ENCODE assay signal across 8 cellular contexts in genomic region chr2:64644240-64645013, GRCh38. TPM values are rescaled to one million over a fixed set of nuclear protein-coding genes. Genes with fewer than 3 reads are reported as not detected.
DNase-seq lines count a peak whose midpoint lies in the region; ATAC-seq and TF ChIP-seq lines count a peak whose summit lies in the region.

No MANE protein-coding gene starts in this region.

- H3K27me3 ChIP-seq in lung (ENCODE audit: control insufficient read depth, insufficient read depth): no peaks in the 10 kb centered on the region

- no peaks in the 10 kb centered on the region for H3K9me3 Mint-ChIP-seq in WTC11
- no peaks in the 10 kb centered on the region for H3K9me3 Mint-ChIP-seq in stimulated activated naive CD8-positive, alpha-beta T cell treated with anti-CD3 and anti-CD28 coated beads, Interleukin-15, amount 100 ng/mL, for 72 hours

- DNase-seq in SKM-1 treated with dmso at 0.1 percent for 144 hours (lab: John Stamatoyannopoulos, UW; ENCODE audit: unreplicated experiment) (peak; percentile 52), SKM-1 (lab: John Stamatoyannopoulos, UW; ENCODE audit: unreplicated experiment) (no peak), NB4 (ENCODE audit: low read depth) (peak; percentile 94), WTC11 (ENCODE audit: low spot score) (peak; percentile 81), lung (ENCODE audit: low spot score) (peak; percentile 65)
- peak; percentile 45 for DNase-seq in effector CD8-positive, alpha-beta T cell (lab: John Stamatoyannopoulos, UW)
- peak; percentile 46 to 58 for DNase-seq in stimulated activated naive CD8-positive, alpha-beta T cell treated with anti-CD3 and anti-CD28 coated beads, Interleukin-15, amount 100 ng/mL, for 72 hours

- TF ChIP-seq CTCF in NB4 (IDR thresholded peaks at IDR 0.05; ENCODE audit: low read depth, low read length) (no peak), WTC11 (IDR thresholded peaks at IDR 0.05) (no peak), lung (IDR thresholded peaks at IDR 0.05; ENCODE audit: control extremely low read depth, extremely low read depth) (no peak)

- peak overlapping the region; percentile 84 for H3K4me3 Mint-ChIP-seq in WTC11
- H3K4me3 Mint-ChIP-seq in stimulated activated naive CD8-positive, alpha-beta T cell treated with anti-CD3 and anti-CD28 coated beads, Interleukin-15, amount 100 ng/mL, for 72 hours: peak overlapping the region; percentile 93 to 95

- no peaks in the 10 kb centered on the region for H3K9me3 ChIP-seq in lung (ENCODE audit: control insufficient read depth in 2 of 2, insufficient read depth in 1 of 2, low read length in 1 of 2)

- peak; percentile 51 for ATAC-seq in HG02588 (IDR thresholded peaks at IDR 0.05; ENCODE audit: unreplicated experiment)
- ATAC-seq in WTC11: peak; percentile 85
- ATAC-seq in lung (ENCODE audit: insufficient read depth, low FRiP score): peak; percentile 78
- ATAC-seq in stimulated activated naive CD8-positive, alpha-beta T cell treated with anti-CD3 and anti-CD28 coated beads, Interleukin-15, amount 100 ng/mL, for 72 hours: peak; percentile 86

- CTCF ChIA-PET in WTC11 (lab: Charles Lee): interaction anchor here (0.7 to 4.7 kb wide), 18 partner anchors 10 to 313 kb away, joined by 3 to 51 read pairs (median 4); partner anchors contain the start of gene SERTAD2

- H3K36me3 Mint-ChIP-seq in WTC11: no peaks in the 10 kb centered on the region

- H3K27ac ChIP-seq in lung (ENCODE audit: low read depth in 1 of 2, low read length in 1 of 2): peak overlapping the region; percentile 85 to 90

- peak; percentile 81 for TF ChIP-seq POLR2A in NB4 (IDR thresholded peaks at IDR 0.05; ENCODE audit: extremely low read depth, insufficient read length)

- H3K4me1 Mint-ChIP-seq in WTC11: peaks cover 80% of the 10 kb centered on the region
- H3K4me1 Mint-ChIP-seq in stimulated activated naive CD8-positive, alpha-beta T cell treated with anti-CD3 and anti-CD28 coated beads, Interleukin-15, amount 100 ng/mL, for 72 hours: peaks cover 93% of the 10 kb centered on the region

- 4 to 9% methylated on average over 18 of the region's 18 CpGs for WGBS in lung, 2 donors

- peaks cover 26% of the 10 kb centered on the region for H3K27me3 Mint-ChIP-seq in WTC11 (ENCODE audit: low read depth)
- no peaks in the 10 kb centered on the region for H3K27me3 Mint-ChIP-seq in stimulated activated naive CD8-positive, alpha-beta T cell treated with anti-CD3 and anti-CD28 coated beads, Interleukin-15, amount 100 ng/mL, for 72 hours

- peaks cover 6 to 15% of the 10 kb centered on the region in 2 donors for H3K4me1 ChIP-seq in lung (ENCODE audit: control insufficient read depth in 2 of 2, insufficient read depth in 2 of 2, low read length in 2 of 2)

- peaks cover 0 to 2% of the 10 kb centered on the region in 2 donors for H3K36me3 ChIP-seq in lung (ENCODE audit: control insufficient read depth in 2 of 2, insufficient read depth in 2 of 2, low read length in 2 of 2)

- peak overlapping the region; percentile 99 for H3K27ac Mint-ChIP-seq in WTC11
- H3K27ac Mint-ChIP-seq in stimulated activated naive CD8-positive, alpha-beta T cell treated with anti-CD3 and anti-CD28 coated beads, Interleukin-15, amount 100 ng/mL, for 72 hours: peak overlapping the region; percentile 89 to 93

- peak overlapping the region; percentile 81 for H3K4me3 ChIP-seq in NB4 (ENCODE audit: low read depth, low read length)
- no peak overlapping the region for H3K4me3 ChIP-seq in lung

- POLR2A ChIA-PET in WTC11 (lab: Charles Lee): interaction anchor here (1.3 to 1.7 kb wide), 3 partner anchors 10 to 214 kb away, joined by 3 to 27 read pairs (median 7); partner anchors contain the start of gene SERTAD2

TF ChIP-seq in WTC11, 78 proteins besides CTCF, POLR2A, EP300 and RAD21:
- TF ChIP-seq KAT7 (CRISPR knock-in tag; IDR thresholded peaks at IDR 0.05; ENCODE audit: borderline replicate concordance) (0 out of 2 replicates have a peak, but pooled peaks have one; percentile 46), FOXP1 (CRISPR knock-in tag; IDR thresholded peaks at IDR 0.05; ENCODE audit: borderline replicate concordance) (peak; percentile 51; the same call in 1 of the 2 replicates), NFE2L1 (CRISPR knock-in tag; IDR thresholded peaks at IDR 0.05) (peak; percentile 94), ZNF423 (CRISPR knock-in tag; IDR thresholded peaks at IDR 0.05) (peak; percentile 59; the same call in 1 of the 2 replicates), FOXK1 (CRISPR knock-in tag; IDR thresholded peaks at IDR 0.05) (peak; percentile 61; the same call in 1 of the 2 replicates)
- TF ChIP-seq, protein P1, sequence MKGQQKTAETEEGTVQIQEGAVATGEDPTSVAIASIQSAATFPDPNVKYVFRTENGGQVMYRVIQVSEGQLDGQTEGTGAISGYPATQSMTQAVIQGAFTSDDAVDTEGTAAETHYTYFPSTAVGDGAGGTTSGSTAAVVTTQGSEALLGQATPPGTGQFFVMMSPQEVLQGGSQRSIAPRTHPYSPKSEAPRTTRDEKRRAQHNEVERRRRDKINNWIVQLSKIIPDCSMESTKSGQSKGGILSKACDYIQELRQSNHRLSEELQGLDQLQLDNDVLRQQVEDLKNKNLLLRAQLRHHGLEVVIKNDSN (CRISPR knock-in tag; IDR thresholded peaks at IDR 0.05): no peak
- TF ChIP-seq, protein P2, sequence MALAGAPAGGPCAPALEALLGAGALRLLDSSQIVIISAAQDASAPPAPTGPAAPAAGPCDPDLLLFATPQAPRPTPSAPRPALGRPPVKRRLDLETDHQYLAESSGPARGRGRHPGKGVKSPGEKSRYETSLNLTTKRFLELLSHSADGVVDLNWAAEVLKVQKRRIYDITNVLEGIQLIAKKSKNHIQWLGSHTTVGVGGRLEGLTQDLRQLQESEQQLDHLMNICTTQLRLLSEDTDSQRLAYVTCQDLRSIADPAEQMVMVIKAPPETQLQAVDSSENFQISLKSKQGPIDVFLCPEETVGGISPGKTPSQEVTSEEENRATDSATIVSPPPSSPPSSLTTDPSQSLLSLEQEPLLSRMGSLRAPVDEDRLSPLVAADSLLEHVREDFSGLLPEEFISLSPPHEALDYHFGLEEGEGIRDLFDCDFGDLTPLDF (CRISPR knock-in tag; IDR thresholded peaks at IDR 0.05): no peak
- TF ChIP-seq, protein P3, sequence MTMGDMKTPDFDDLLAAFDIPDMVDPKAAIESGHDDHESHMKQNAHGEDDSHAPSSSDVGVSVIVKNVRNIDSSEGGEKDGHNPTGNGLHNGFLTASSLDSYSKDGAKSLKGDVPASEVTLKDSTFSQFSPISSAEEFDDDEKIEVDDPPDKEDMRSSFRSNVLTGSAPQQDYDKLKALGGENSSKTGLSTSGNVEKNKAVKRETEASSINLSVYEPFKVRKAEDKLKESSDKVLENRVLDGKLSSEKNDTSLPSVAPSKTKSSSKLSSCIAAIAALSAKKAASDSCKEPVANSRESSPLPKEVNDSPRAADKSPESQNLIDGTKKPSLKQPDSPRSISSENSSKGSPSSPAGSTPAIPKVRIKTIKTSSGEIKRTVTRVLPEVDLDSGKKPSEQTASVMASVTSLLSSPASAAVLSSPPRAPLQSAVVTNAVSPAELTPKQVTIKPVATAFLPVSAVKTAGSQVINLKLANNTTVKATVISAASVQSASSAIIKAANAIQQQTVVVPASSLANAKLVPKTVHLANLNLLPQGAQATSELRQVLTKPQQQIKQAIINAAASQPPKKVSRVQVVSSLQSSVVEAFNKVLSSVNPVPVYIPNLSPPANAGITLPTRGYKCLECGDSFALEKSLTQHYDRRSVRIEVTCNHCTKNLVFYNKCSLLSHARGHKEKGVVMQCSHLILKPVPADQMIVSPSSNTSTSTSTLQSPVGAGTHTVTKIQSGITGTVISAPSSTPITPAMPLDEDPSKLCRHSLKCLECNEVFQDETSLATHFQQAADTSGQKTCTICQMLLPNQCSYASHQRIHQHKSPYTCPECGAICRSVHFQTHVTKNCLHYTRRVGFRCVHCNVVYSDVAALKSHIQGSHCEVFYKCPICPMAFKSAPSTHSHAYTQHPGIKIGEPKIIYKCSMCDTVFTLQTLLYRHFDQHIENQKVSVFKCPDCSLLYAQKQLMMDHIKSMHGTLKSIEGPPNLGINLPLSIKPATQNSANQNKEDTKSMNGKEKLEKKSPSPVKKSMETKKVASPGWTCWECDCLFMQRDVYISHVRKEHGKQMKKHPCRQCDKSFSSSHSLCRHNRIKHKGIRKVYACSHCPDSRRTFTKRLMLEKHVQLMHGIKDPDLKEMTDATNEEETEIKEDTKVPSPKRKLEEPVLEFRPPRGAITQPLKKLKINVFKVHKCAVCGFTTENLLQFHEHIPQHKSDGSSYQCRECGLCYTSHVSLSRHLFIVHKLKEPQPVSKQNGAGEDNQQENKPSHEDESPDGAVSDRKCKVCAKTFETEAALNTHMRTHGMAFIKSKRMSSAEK (CRISPR knock-in tag; IDR thresholded peaks at IDR 0.05; ENCODE audit: borderline replicate concordance): 0 out of 2 replicates have a peak, but pooled peaks have one; percentile 12

RNA-seq across cellular contexts. Expression of gene SERTAD2, which starts 9.3 kb away (rescaled TPM):
- total RNA-seq in WTC11 (2021) (7.9 to 8.0 TPM (median 7.9 TPM) in 3 replicates), lung (10 to 100 TPM; 19.3 to 26.7 TPM)
- polyA plus RNA-seq in lung: 10 to 100 TPM in 1 of 2 donors, 1 to 10 TPM in 1; 7.9 to 11.6 TPM
